In genomic region chr16:88634141-88634993, GRCh38 we compare ENCODE assay signal across 8 cellular contexts.
A peak's percentile ranks its signal among the peaks of the same experiment; 100 is the strongest.
DNase-seq lines count a peak whose midpoint lies in the region; ATAC-seq and TF ChIP-seq lines count a peak whose summit lies in the region.

No MANE protein-coding gene starts in this region.

- peak overlapping the region; percentile 28; the same call in 1 of the 2 replicates for H3K27ac ChIP-seq in OCI-LY3 (ENCODE audit: low read length)
- no peak overlapping the region for H3K27ac ChIP-seq in iPS-18a (ENCODE audit: low read length)

- H4K20me1 ChIP-seq in OCI-LY3 (ENCODE audit: insufficient read depth, low read length): peaks cover 8% of the 10 kb centered on the region

- H3K4me1 ChIP-seq in OCI-LY3 (ENCODE audit: low read length) (peaks cover 38% of the 10 kb centered on the region), iPS-18a (ENCODE audit: control insufficient read depth, low read depth, low read length) (peaks cover 16% of the 10 kb centered on the region)

- peak overlapping the region; percentile 100 for H3K4me2 ChIP-seq in OCI-LY3 (ENCODE audit: low read length)

- no peaks in the 10 kb centered on the region for H3K79me2 ChIP-seq in OCI-LY3 (ENCODE audit: low read length)

- H2AFZ ChIP-seq in OCI-LY3 (ENCODE audit: low read depth, low read length): peak overlapping the region; percentile 48; the same call in 1 of the 2 replicates

- ATAC-seq in GM21825 (IDR thresholded peaks at IDR 0.05; ENCODE audit: unreplicated experiment) (peak; percentile 43), SK-N-SH treated with all-trans-retinoic acid at 6 μM for 48 hours (no peak)
- ATAC-seq in activated naive CD8-positive, alpha-beta T cell treated with anti-CD3 and anti-CD28 coated beads, Interleukin-2, amount 50 U/mL, for 24 hours: peak; percentile 35

- TF ChIP-seq CTCF in OCI-LY3 (IDR thresholded peaks at IDR 0.05; ENCODE audit: low read depth, low read length): no peak

- H3K36me3 Mint-ChIP-seq in activated naive CD8-positive, alpha-beta T cell treated with anti-CD3 and anti-CD28 coated beads, Interleukin-2, amount 50 U/mL, for 24 hours (ENCODE audit: low read depth): peaks cover 11% of the 10 kb centered on the region

- H3K4me3 ChIP-seq in OCI-LY3 (ENCODE audit: low read length): peak overlapping the region; percentile 96
- H3K4me3 ChIP-seq in iPS-18a (ENCODE audit: low read length): peak overlapping the region; percentile 61

- H3K9ac ChIP-seq in OCI-LY3 (ENCODE audit: low read length) (peak overlapping the region; percentile 78), iPS-18a (ENCODE audit: low read length) (no peak overlapping the region)

- H3K9me3 Mint-ChIP-seq in activated naive CD8-positive, alpha-beta T cell treated with anti-CD3 and anti-CD28 coated beads, Interleukin-2, amount 50 U/mL, for 24 hours: peaks cover 4% of the 10 kb centered on the region

- H3K4me3 Mint-ChIP-seq in activated naive CD8-positive, alpha-beta T cell treated with anti-CD3 and anti-CD28 coated beads, Interleukin-2, amount 50 U/mL, for 24 hours: peak overlapping the region; percentile 61

- peak; percentile 90 for DNase-seq in ELF-1 (ENCODE audit: low read depth, low spot score)
- DNase-seq in activated naive CD8-positive, alpha-beta T cell treated with anti-CD3 and anti-CD28 coated beads, Interleukin-2, amount 50 U/mL, for 24 hours: peak; percentile 68
- DNase-seq in stimulated activated CD4-positive, alpha-beta T cell treated with anti-CD3 and anti-CD28 coated beads, Interleukin-4, amount 100 ng/mL, for 4 hours: peak; percentile 39 to 48
- no peak for DNase-seq in glomerular visceral epithelial cell (ENCODE audit: extremely low spot score)

- peaks cover 45% of the 10 kb centered on the region for H3K27me3 ChIP-seq in OCI-LY3 (ENCODE audit: low read depth, low read length)
- peaks cover 6% of the 10 kb centered on the region for H3K27me3 ChIP-seq in iPS-18a (ENCODE audit: control insufficient read depth, insufficient read depth, low read length)

- H3K27ac Mint-ChIP-seq in activated naive CD8-positive, alpha-beta T cell treated with anti-CD3 and anti-CD28 coated beads, Interleukin-2, amount 50 U/mL, for 24 hours: peak overlapping the region; percentile 42

- H3K9me3 ChIP-seq in OCI-LY3 (ENCODE audit: insufficient read depth, low read length) (no peaks in the 10 kb centered on the region), iPS-18a (ENCODE audit: control insufficient read depth, low read depth, low read length) (no peaks in the 10 kb centered on the region)

- H3K4me1 Mint-ChIP-seq in activated naive CD8-positive, alpha-beta T cell treated with anti-CD3 and anti-CD28 coated beads, Interleukin-2, amount 50 U/mL, for 24 hours: peaks cover 48% of the 10 kb centered on the region

- H3K36me3 ChIP-seq in OCI-LY3 (replicated peaks; ENCODE audit: low read depth, low read length) (peaks cover 16% of the 10 kb centered on the region), iPS-18a (ENCODE audit: control insufficient read depth, low read depth, low read length) (peaks cover 9% of the 10 kb centered on the region)

- peaks cover 15% of the 10 kb centered on the region for H3K27me3 Mint-ChIP-seq in activated naive CD8-positive, alpha-beta T cell treated with anti-CD3 and anti-CD28 coated beads, Interleukin-2, amount 50 U/mL, for 24 hours

TF ChIP-seq in SK-N-SH treated with all-trans-retinoic acid at 6 μM for 48 hours, 23 proteins besides CTCF, POLR2A, EP300 and RAD21:
- TF ChIP-seq TCF4 (CRISPR knock-in tag; IDR thresholded peaks at IDR 0.05; ENCODE audit: borderline replicate concordance): no peak
- no peak for TF ChIP-seq OSR1 (CRISPR knock-in tag; IDR thresholded peaks at IDR 0.05)
- no peak for TF ChIP-seq ZC3H10 (CRISPR knock-in tag; IDR thresholded peaks at IDR 0.05)
- no peak for TF ChIP-seq CSDC2 (CRISPR knock-in tag; IDR thresholded peaks at IDR 0.05)
- no peak for TF ChIP-seq PPARA (CRISPR knock-in tag; IDR thresholded peaks at IDR 0.05; ENCODE audit: borderline replicate concordance)
